13 cellular contexts compared by ENCODE assay signal in the genomic region with DNA sequence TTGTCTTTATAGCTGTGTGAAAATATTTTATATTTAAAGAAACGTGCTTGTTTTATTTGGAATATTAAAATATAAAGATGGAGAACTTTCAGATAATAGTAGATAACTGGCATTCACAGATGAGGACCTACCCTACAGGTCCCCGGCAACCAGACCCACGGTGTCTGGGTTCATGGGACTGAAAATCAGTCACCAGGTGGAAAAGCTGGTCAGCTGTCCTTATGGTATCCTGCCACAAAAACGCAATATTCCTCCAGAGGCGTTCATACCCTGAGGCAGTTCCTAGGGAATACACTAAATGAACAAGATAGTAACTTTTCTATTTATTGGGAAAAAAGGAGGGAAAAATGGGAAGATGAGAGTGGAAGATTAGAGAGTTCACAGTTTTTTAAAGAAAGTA. TPM values are rescaled to one million over a fixed set of nuclear protein-coding genes. Genes with fewer than 3 reads are reported as not detected.
A peak's percentile ranks its signal among the peaks of the same experiment; 100 is the strongest.
DNase-seq lines count a peak whose midpoint lies in the region; ATAC-seq and TF ChIP-seq lines count a peak whose summit lies in the region.
"Had no signal": no experiment of that assay in that cellular context is flagged by ENCODE, and none has a peak within 500 bp of the region (broad histone marks: within the 10 kb centered on the region; RNA-seq: fewer than 3 reads in every experiment).

No MANE protein-coding gene starts in this region.

- intact Hi-C loops in activated CD4-positive, alpha-beta T cell treated with anti-CD3 and anti-CD28 coated beads for 36 hours (cut with DNase I, micrococcal nuclease), result loop anchor here in 1 of 2 experiments (5.0 kb wide), 1 partner anchor 678 kb away; no protein-coding TSS in a partner anchor
- intact Hi-C loops in psoas muscle (cut with DNase I) (loop anchor here (5.0 kb wide), 1 partner anchor 98 kb away; no protein-coding TSS in a partner anchor), ascending aorta (cut with DNase I) (loop anchor here (5.0 kb wide), 2 partner anchors 37 to 793 kb away; no protein-coding TSS in a partner anchor)

- no peaks in the 10 kb centered on the region for H3K27me3 Mint-ChIP-seq in activated CD4-positive, alpha-beta T cell treated with anti-CD3 and anti-CD28 coated beads for 36 hours
- no peaks in the 10 kb centered on the region for H3K27me3 Mint-ChIP-seq in activated naive CD8-positive, alpha-beta T cell

- no peaks in the 10 kb centered on the region for H3K9me2 ChIP-seq in Karpas-422 (replicated peaks; ENCODE audit: insufficient read depth, low read length)

- CTCF ChIA-PET in activated CD4-positive, alpha-beta T cell treated with anti-CD3 and anti-CD28 coated beads for 36 hours (lab: Charles Lee), result interaction anchor here (0.6 to 4.5 kb wide), 26 partner anchors 9 to 682 kb away, joined by 3 to 75 read pairs (median 4); partner anchors contain the start of genes FAM114A1 and TLR10

- H3K27me3 ChIP-seq in Karpas-422 (ENCODE audit: low read length) (no peaks in the 10 kb centered on the region), psoas muscle (ENCODE audit: insufficient read depth in 3 of 3, low read length in 2 of 3) (no peaks in the 10 kb centered on the region), ascending aorta (no peaks in the 10 kb centered on the region)
- H3K27me3 ChIP-seq: breast epithelium had no signal

- no peaks in the 10 kb centered on the region for H4K20me1 ChIP-seq in Karpas-422 (ENCODE audit: insufficient read depth, low read depth, low read length)

- H3K9me3 Mint-ChIP-seq in activated CD4-positive, alpha-beta T cell treated with anti-CD3 and anti-CD28 coated beads for 36 hours (ENCODE audit: low read depth), result no peaks in the 10 kb centered on the region
- peaks cover under 1% of the 10 kb centered on the region for H3K9me3 Mint-ChIP-seq in activated naive CD8-positive, alpha-beta T cell (ENCODE audit: low read depth)

- H3K4me3 Mint-ChIP-seq in activated CD4-positive, alpha-beta T cell treated with anti-CD3 and anti-CD28 coated beads for 36 hours, result peak overlapping the region; percentile 74
- peak overlapping the region; percentile 86 for H3K4me3 Mint-ChIP-seq in activated naive CD8-positive, alpha-beta T cell

- H3K4me3 ChIP-seq in Karpas-422 (ENCODE audit: low read length) (peak overlapping the region; percentile 70), psoas muscle (peak overlapping the region; percentile 7), ascending aorta (no peak overlapping the region)

- H3K27ac ChIP-seq in Karpas-422 (ENCODE audit: low read length), result peak overlapping the region; percentile 98
- H3K27ac ChIP-seq in psoas muscle, result no peak overlapping the region
- no peak overlapping the region for H3K27ac ChIP-seq in ascending aorta

- peak overlapping the region; percentile 100 for H3K4me2 ChIP-seq in Karpas-422 (ENCODE audit: low read depth, low read length, poor library complexity, severe bottlenecking)

- H3K4me1 Mint-ChIP-seq in activated CD4-positive, alpha-beta T cell treated with anti-CD3 and anti-CD28 coated beads for 36 hours, result peaks cover 32% of the 10 kb centered on the region
- H3K4me1 Mint-ChIP-seq in activated naive CD8-positive, alpha-beta T cell (ENCODE audit: low read depth), result peaks cover 33% of the 10 kb centered on the region

- no peaks in the 10 kb centered on the region for H3K36me3 ChIP-seq in Karpas-422 (ENCODE audit: insufficient read depth, low read length)
- H3K36me3 ChIP-seq in psoas muscle (ENCODE audit: insufficient read depth in 1 of 2, low read depth in 1 of 2), result no peaks in the 10 kb centered on the region
- no peaks in the 10 kb centered on the region for H3K36me3 ChIP-seq in ascending aorta
- H3K36me3 ChIP-seq: breast epithelium had no signal

- H3K4me1 ChIP-seq in Karpas-422 (ENCODE audit: low read length) (peaks cover 59% of the 10 kb centered on the region), psoas muscle (peaks cover 17% of the 10 kb centered on the region), ascending aorta (no peaks in the 10 kb centered on the region)

- peak overlapping the region; percentile 90 for H3K27ac Mint-ChIP-seq in activated CD4-positive, alpha-beta T cell treated with anti-CD3 and anti-CD28 coated beads for 36 hours
- H3K27ac Mint-ChIP-seq in activated naive CD8-positive, alpha-beta T cell, result peak overlapping the region; percentile 97

- DNase-seq in activated CD4-positive, alpha-beta T cell treated with anti-CD3 and anti-CD28 coated beads for 36 hours, result no peak
- no peak for DNase-seq in activated CD4-positive, alpha-beta T cell treated with anti-CD3 and anti-CD28 coated beads for 4 hours
- DNase-seq in Karpas-422 (peak; percentile 83), psoas muscle (no peak), ascending aorta (ENCODE audit: low spot score in 2 of 2) (no peak), amniotic stem cell (lab: John Stamatoyannopoulos, UW) (no peak)
- DNase-seq: EL; hippocampal formation; mesendoderm; stimulated activated CD4-positive, alpha-beta T cell treated with anti-CD3 and anti-CD28 coated beads, Interleukin-4, amount 100 ng/mL, for 24 hours had no signal

- POLR2A ChIA-PET in activated CD4-positive, alpha-beta T cell treated with anti-CD3 and anti-CD28 coated beads for 36 hours (lab: Charles Lee), result no interaction called here

- 0 out of 2 replicates have a peak overlapping the region, but pooled peaks have one; percentile 18 for H2AFZ ChIP-seq in Karpas-422 (ENCODE audit: low read length)

- no peaks in the 10 kb centered on the region for H3K36me3 Mint-ChIP-seq in activated CD4-positive, alpha-beta T cell treated with anti-CD3 and anti-CD28 coated beads for 36 hours (ENCODE audit: low read depth)
- H3K36me3 Mint-ChIP-seq in activated naive CD8-positive, alpha-beta T cell, result peaks cover under 1% of the 10 kb centered on the region

- TF ChIP-seq CTCF in psoas muscle (IDR thresholded peaks at IDR 0.05) (no peak), ascending aorta (IDR thresholded peaks at IDR 0.05) (no peak)

- H3K79me2 ChIP-seq in Karpas-422 (ENCODE audit: low read length), result peaks cover 26% of the 10 kb centered on the region

- H3K9ac ChIP-seq in Karpas-422 (ENCODE audit: low read length), result peak overlapping the region; percentile 80

- ATAC-seq in activated CD4-positive, alpha-beta T cell treated with anti-CD3 and anti-CD28 coated beads for 36 hours, result no peak
- no peak for ATAC-seq in psoas muscle
- ATAC-seq in GM18907 (IDR thresholded peaks at IDR 0.05; ENCODE audit: unreplicated experiment), result no peak

- H3K9me3 ChIP-seq in Karpas-422 (ENCODE audit: low read length), result no peaks in the 10 kb centered on the region
- no peaks in the 10 kb centered on the region for H3K9me3 ChIP-seq in psoas muscle
- peaks cover 0 to 3% of the 10 kb centered on the region in 2 donors for H3K9me3 ChIP-seq in ascending aorta
- H3K9me3 ChIP-seq: breast epithelium had no signal

- WGBS in psoas muscle, 3 donors, result 84% methylated on average over 5 of the region's 5 CpGs

RNA-seq across cellular contexts. Expression of gene TLR6, which starts 1.2 kb away (rescaled TPM):
- total RNA-seq in activated CD4-positive, alpha-beta T cell treated with anti-CD3 and anti-CD28 coated beads for 36 hours, result 1 to 10 TPM; 1.5 to 1.8 TPM
- 12.4 and 39.9 TPM in 2 replicates for total RNA-seq in Karpas-422 (2014; rRNA removed; shearing (Covaris generic); ENCODE audit: low replicate concordance)
- total RNA-seq in psoas muscle (1 to 10 TPM in 3 of 4 donors, under 1 TPM in 1; 0.79 to 1.3 (median 1.2) TPM), ascending aorta (0.11 TPM)
- polyA plus RNA-seq in psoas muscle, result under 1 TPM; 0.12 to 0.31 (median 0.13) TPM

RNA-seq across cellular contexts. Expression of gene FAM114A1, which starts 12.1 kb away (rescaled TPM):
- under 1 TPM; 0.26 to 0.32 TPM for total RNA-seq in activated CD4-positive, alpha-beta T cell treated with anti-CD3 and anti-CD28 coated beads for 36 hours
- total RNA-seq in Karpas-422 (2014; rRNA removed; shearing (Covaris generic); ENCODE audit: low replicate concordance), result 1.6 and 4.1 TPM in 2 replicates
- total RNA-seq in psoas muscle (10 to 100 TPM; 11.2 to 20.0 (median 17.5) TPM), ascending aorta (45.7 TPM)
- polyA plus RNA-seq in psoas muscle, result 10 to 100 TPM in 1 of 3 donors, 1 to 10 TPM in 2; 5.6 to 16.6 (median 8.9) TPM

RNA-seq across cellular contexts. Expression of gene TLR1, which starts 50.9 kb away (rescaled TPM):
- total RNA-seq in activated CD4-positive, alpha-beta T cell treated with anti-CD3 and anti-CD28 coated beads for 36 hours, result 1 to 10 TPM; 1.5 to 1.7 TPM
- 36.0 and 103 TPM in 2 replicates for total RNA-seq in Karpas-422 (2014; rRNA removed; shearing (Covaris generic); ENCODE audit: low replicate concordance)
- total RNA-seq in psoas muscle, result 1 to 10 TPM; 1.7 to 4.1 (median 2.3) TPM
- polyA plus RNA-seq in psoas muscle, result under 1 TPM; 0.22 to 0.68 (median 0.61) TPM
- 1.1 TPM for total RNA-seq in ascending aorta

Comparison
In these comparisons a context has a peak if more than half of its experiments do, and no peak if none do; other contexts are left out.
1. H3K4me3 ChIP-seq: peak in Karpas-422 (single experiment) and psoas muscle (single experiment); none in ascending aorta (0 of 2).